14 cellular contexts compared by ENCODE assay signal in the genomic region with DNA sequence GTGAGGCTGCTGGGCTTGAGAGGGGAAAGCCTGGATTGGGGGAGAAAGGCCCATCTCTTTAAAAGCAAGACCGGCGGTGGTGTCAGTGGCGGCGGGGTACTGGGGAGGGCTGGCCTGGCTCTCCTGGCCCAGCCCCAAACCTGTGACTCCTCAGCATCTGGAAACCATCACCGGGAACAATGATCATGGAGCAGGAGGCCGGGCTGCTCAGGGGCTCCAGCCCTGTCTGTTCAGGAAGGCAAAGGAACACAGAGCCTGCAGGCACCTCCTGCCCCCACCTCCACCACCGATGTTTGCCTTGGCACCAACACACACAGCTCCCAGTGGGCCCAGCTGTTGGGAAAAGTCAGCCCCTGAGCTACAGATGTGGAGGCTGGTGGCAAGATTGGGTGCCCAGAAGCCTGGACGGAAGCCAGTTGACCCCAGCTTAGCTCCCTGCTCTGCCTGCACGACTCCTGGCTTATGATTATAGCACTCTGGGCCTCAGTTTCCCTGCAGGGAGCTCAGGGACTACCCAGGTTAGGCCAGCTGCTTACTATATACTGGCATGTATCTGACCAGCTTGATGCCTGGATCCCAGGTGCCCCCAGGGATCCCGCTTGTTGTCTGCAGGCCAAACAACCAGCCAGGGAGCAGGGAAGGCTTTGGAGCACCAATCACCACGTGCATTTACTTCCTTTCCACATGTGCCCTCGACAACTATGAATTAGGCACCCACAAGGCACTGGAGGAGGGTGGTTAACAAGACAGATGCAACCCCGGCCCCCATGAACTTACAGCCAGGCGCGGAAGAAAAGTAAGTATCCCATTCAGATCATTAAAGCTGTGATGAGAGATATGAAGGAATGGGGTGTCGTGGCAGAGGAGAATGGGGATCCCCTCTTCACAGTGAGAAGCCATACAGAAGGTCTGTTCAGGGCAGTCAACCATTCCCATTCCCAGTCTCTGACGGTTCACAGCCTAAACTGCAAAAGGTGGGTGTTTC. TPM values are rescaled to one million over a fixed set of nuclear protein-coding genes. Genes with fewer than 3 reads are reported as not detected.
DNase-seq lines count a peak whose midpoint lies in the region; ATAC-seq and TF ChIP-seq lines count a peak whose summit lies in the region.
"Had no signal": no experiment of that assay in that cellular context is flagged by ENCODE, and none has a peak within 500 bp of the region (broad histone marks: within the 10 kb centered on the region; RNA-seq: fewer than 3 reads in every experiment).

No MANE protein-coding gene starts in this region.

- H3K9ac ChIP-seq in BLaER1 treated with 17β-estradiol and CSF1 and Interleukin-3, amounts not matched to agents 10 nM and 100 nM = peak overlapping the region in 6 of 11 experiments; percentile 13 to 61 (median 44); a peak in 6 of 22 replicates
- no peak overlapping the region for H3K9ac ChIP-seq in rectal smooth muscle tissue (ENCODE audit: low read length)

- no peak overlapping the region for H3K4me3 Mint-ChIP-seq in Calu3 (ENCODE audit: low read depth, unreplicated experiment)
- H3K4me3 Mint-ChIP-seq: stimulated activated naive B cell treated with anti-CD40 and anti-IgM and Interleukin-4, amounts not matched to agents 10 μg/mL and 1 μg/mL and 100 μg/mL, for 72 hours had no signal

- in situ Hi-C loops in astrocyte of the cerebellum (cut with HindIII; ENCODE audit: low sequenced_read_pairs) = no loop called here

- H3K4me2 ChIP-seq in BLaER1 treated with 17β-estradiol and CSF1 and Interleukin-3, amounts not matched to agents 10 nM and 100 nM = no peak overlapping the region

- DNase-seq in astrocyte of the cerebellum (ENCODE audit: low read depth) (peak; percentile 61), heart right ventricle (peak in 1 of 2 donors; percentile 51), Calu3 (no peak)
- no peak for DNase-seq in activated CD8-positive, alpha-beta memory T cell treated with anti-CD3 and anti-CD28 coated beads for 24 hours
- DNase-seq in stimulated activated CD4-positive, alpha-beta T cell treated with anti-CD3 and anti-CD28 coated beads, Interleukin-2, amount 100 ng/mL, for 24 hours = no peak
- no peak for DNase-seq in stimulated activated CD4-positive, alpha-beta T cell treated with anti-CD3 and anti-CD28 coated beads, Interleukin-4, amount 100 ng/mL, for 1 hour
- DNase-seq: dermis blood vessel endothelial cell; islet precursor cell; KBM-7; small intestine; stimulated activated naive B cell treated with anti-CD40 and anti-IgM and Interleukin-4, amounts not matched to agents 10 μg/mL and 1 μg/mL and 100 μg/mL, for 72 hours had no signal

- H3K9me3 Mint-ChIP-seq in Calu3 (ENCODE audit: low read depth, unreplicated experiment) = no peaks in the 10 kb centered on the region
- H3K9me3 Mint-ChIP-seq: stimulated activated naive B cell treated with anti-CD40 and anti-IgM and Interleukin-4, amounts not matched to agents 10 μg/mL and 1 μg/mL and 100 μg/mL, for 72 hours had no signal

- no peak for TF ChIP-seq CTCF in astrocyte of the cerebellum (IDR thresholded peaks at IDR 0.05; ENCODE audit: low read depth, low read length, missing control alignments)
- no peak for TF ChIP-seq CTCF in heart right ventricle (IDR thresholded peaks at IDR 0.05)
- no peak for TF ChIP-seq CTCF in Calu3 (IDR thresholded peaks at IDR 0.05; ENCODE audit: unreplicated experiment)

- CTCF ChIA-PET in Calu3 (lab: Charles Lee) = no interaction called here

- no peak overlapping the region for H3K4me3 ChIP-seq in BLaER1 treated with 17β-estradiol and CSF1 and Interleukin-3, amounts not matched to agents 10 nM and 100 nM
- H3K4me3 ChIP-seq in astrocyte of the cerebellum (ENCODE audit: low read depth, low read length) (no peak overlapping the region), heart right ventricle (no peak overlapping the region), rectal smooth muscle tissue (ENCODE audit: low read length) (peak overlapping the region; percentile 28)
- H3K4me3 ChIP-seq: GM12878 had no signal

- H3K27ac Mint-ChIP-seq in Calu3 (ENCODE audit: unreplicated experiment) = no peak overlapping the region
- H3K27ac Mint-ChIP-seq: stimulated activated naive B cell treated with anti-CD40 and anti-IgM and Interleukin-4, amounts not matched to agents 10 μg/mL and 1 μg/mL and 100 μg/mL, for 72 hours had no signal

- peak in 7 of 8 donors; percentile 8 to 41 (median 22) for ATAC-seq in heart right ventricle

- no peaks in the 10 kb centered on the region for H3K36me3 Mint-ChIP-seq in Calu3 (ENCODE audit: insufficient read depth, unreplicated experiment)
- H3K36me3 Mint-ChIP-seq: stimulated activated naive B cell treated with anti-CD40 and anti-IgM and Interleukin-4, amounts not matched to agents 10 μg/mL and 1 μg/mL and 100 μg/mL, for 72 hours had no signal

- no peaks in the 10 kb centered on the region for H3K27me3 ChIP-seq in BLaER1 treated with 17β-estradiol and CSF1 and Interleukin-3, amounts not matched to agents 10 nM and 100 nM
- H3K27me3 ChIP-seq in heart right ventricle (no peaks in the 10 kb centered on the region), rectal smooth muscle tissue (ENCODE audit: control insufficient read depth, insufficient read depth, low read length) (no peaks in the 10 kb centered on the region)

- H3K27me3 Mint-ChIP-seq in Calu3 (ENCODE audit: unreplicated experiment) = peaks cover 13% of the 10 kb centered on the region

- 45 to 46% methylated on average over 17 of the region's 17 CpGs for WGBS in heart right ventricle, 2 donors

- peaks cover 0 to 15% (median 0%) of the 10 kb centered on the region in 11 experiments; a peak in 2 of 22 replicates for H4K20me1 ChIP-seq in BLaER1 treated with 17β-estradiol and CSF1 and Interleukin-3, amounts not matched to agents 10 nM and 100 nM

- H3K4me1 Mint-ChIP-seq in Calu3 (ENCODE audit: low read depth, unreplicated experiment) = peaks cover 11% of the 10 kb centered on the region

- 0 out of 22 replicates have a peak, but pooled peaks cover 0 to 5% (median 0%) of the 10 kb centered on the region in 11 experiments for H3K9me3 ChIP-seq in BLaER1 treated with 17β-estradiol and CSF1 and Interleukin-3, amounts not matched to agents 10 nM and 100 nM (replicated peaks in 1 of 11)
- H3K9me3 ChIP-seq in heart right ventricle = no peaks in the 10 kb centered on the region

- no peaks in the 10 kb centered on the region; a peak in 3 of 20 replicates for H3K4me1 ChIP-seq in BLaER1 treated with 17β-estradiol and CSF1 and Interleukin-3, amounts not matched to agents 10 nM and 100 nM
- H3K4me1 ChIP-seq in heart right ventricle (peaks cover 0 to 78% (median 0%) of the 10 kb centered on the region in 9 donors), rectal smooth muscle tissue (ENCODE audit: control insufficient read depth, insufficient read depth, low read length) (peaks cover 72% of the 10 kb centered on the region)

- intact Hi-C loops in heart right ventricle (cut with DNase I) = loop anchor here in 3 of 10 donors (2.0 to 5.0 kb wide), 2 partner anchors 34 to 35 kb away; no protein-coding TSS in a partner anchor
- intact Hi-C loops in Calu3 (cut with micrococcal nuclease; ENCODE audit: unreplicated experiment) = no loop called here

- H3K27ac ChIP-seq in BLaER1 treated with 17β-estradiol and CSF1 and Interleukin-3, amounts not matched to agents 10 nM and 100 nM = peak overlapping the region in 7 of 11 experiments; percentile 8 to 93 (median 51); a peak in 13 of 22 replicates
- H3K27ac ChIP-seq in heart right ventricle (peak overlapping the region in 9 of 10 donors; percentile 9 to 88 (median 58)), rectal smooth muscle tissue (ENCODE audit: low read depth, low read length) (no peak overlapping the region)

- BruUV-seq in Calu3 (replicated peaks; lab: Mats Ljungman, UMichigan) = no TSS peak

- H3K36me3 ChIP-seq in BLaER1 treated with 17β-estradiol and CSF1 and Interleukin-3, amounts not matched to agents 10 nM and 100 nM = peaks cover 0 to 20% (median 0%) of the 10 kb centered on the region in 11 experiments; a peak in 4 of 22 replicates
- H3K36me3 ChIP-seq in heart right ventricle (peaks cover 0 to 5% (median 0%) of the 10 kb centered on the region in 9 donors), rectal smooth muscle tissue (ENCODE audit: control insufficient read depth, insufficient read depth, low read length) (no peaks in the 10 kb centered on the region)

RNA-seq across cellular contexts. Expression of a gene that starts 37.3 kb away (rescaled TPM):
- total RNA-seq in heart right ventricle = 10 to 100 TPM; 32.0 to 59.0 (median 49.0) TPM
- polyA plus RNA-seq in heart right ventricle = 10 to 100 TPM; 19.3 to 22.4 TPM
- total RNA-seq in Calu3 (2022) = 0.98 and 1.4 TPM in 2 replicates

Comparison
In these comparisons a context has a peak if more than half of its experiments do, and no peak if none do; other contexts are left out.
1. RNA of a gene that starts 37.3 kb away (total RNA-seq): 32.0 to 59.0 TPM in heart right ventricle; 0.98 to 1.4 TPM in Calu3; every median in the first group is over 10 times any median in the second.